In genomic region chr1:111199881-111200801, GRCh38 we compare ENCODE assay signal across 8 cellular contexts. TPM values are rescaled to one million over a fixed set of nuclear protein-coding genes. Genes with fewer than 3 reads are reported as not detected.
DNase-seq lines count a peak whose midpoint lies in the region; ATAC-seq and TF ChIP-seq lines count a peak whose summit lies in the region.

DENND2D (minus strand) TSS chr1:111200646; CDS start chr1:111200459, 187 bp downstream.

- H2AFZ ChIP-seq in OCI-LY1 (ENCODE audit: low read length) = no peak within 1 kb of the TSS

- peaks cover 6% of the 10 kb centered on the region; the same call in 1 of the 2 replicates for H3F3A ChIP-seq in OCI-LY1 (ENCODE audit: insufficient read depth, low read length)

- H3K9me3 Mint-ChIP-seq in activated T-helper 2 cell treated with anti-CD3 and anti-CD28 coated beads, Interferon-gamma antibody, Interleukin-2, Interleukin-4, amounts not matched to agents 10 μg/mL and 5 μg/mL and 100 μg/mL, durations not matched to agents 14 hours and 24 hours and 36 hours = no peaks in the 10 kb centered on the region

- intact Hi-C loops in activated T-helper 2 cell treated with anti-CD3 and anti-CD28 coated beads, Interferon-gamma antibody, Interleukin-2, Interleukin-4, amounts not matched to agents 10 μg/mL and 5 μg/mL and 100 μg/mL, durations not matched to agents 14 hours and 24 hours and 36 hours (cut with micrococcal nuclease) = loop anchor here (1.0 to 5.0 kb wide), 4 partner anchors 16 to 557 kb away; partner anchors contain the start of genes DDX20 and KCNA3
- intact Hi-C loops in left lung (cut with DNase I) = no loop called here

- no peaks in the 10 kb centered on the region for H3K27me3 Mint-ChIP-seq in activated T-helper 2 cell treated with anti-CD3 and anti-CD28 coated beads, Interferon-gamma antibody, Interleukin-2, Interleukin-4, amounts not matched to agents 10 μg/mL and 5 μg/mL and 100 μg/mL, durations not matched to agents 14 hours and 24 hours and 36 hours (ENCODE audit: low read depth)

- ATAC-seq in left lung (peak; percentile 43), HG02884 (IDR thresholded peaks at IDR 0.05; ENCODE audit: unreplicated experiment) (no peak), HG02610 (IDR thresholded peaks at IDR 0.05; ENCODE audit: unreplicated experiment) (no peak), GM19324 (IDR thresholded peaks at IDR 0.05; ENCODE audit: low FRiP score, unreplicated experiment) (no peak), foreskin keratinocyte (no peak)

- peaks cover 10% of the 10 kb centered on the region; the same call in 1 of the 2 replicates for H3K79me2 ChIP-seq in OCI-LY1 (ENCODE audit: insufficient read depth, low read length)

- H3K27ac Mint-ChIP-seq in activated T-helper 2 cell treated with anti-CD3 and anti-CD28 coated beads, Interferon-gamma antibody, Interleukin-2, Interleukin-4, amounts not matched to agents 10 μg/mL and 5 μg/mL and 100 μg/mL, durations not matched to agents 14 hours and 24 hours and 36 hours = peak within 1 kb of the TSS; percentile 97

- peak within 1 kb of the TSS; percentile 89 for H3K27ac ChIP-seq in OCI-LY1 (ENCODE audit: low read depth, low read length, poor library complexity, severe bottlenecking)
- H3K27ac ChIP-seq in left lung = peak within 1 kb of the TSS; percentile 80 to 93
- no peak within 1 kb of the TSS for H3K27ac ChIP-seq in foreskin keratinocyte

- peak within 1 kb of the TSS; percentile 87 for H3K4me2 ChIP-seq in OCI-LY1 (ENCODE audit: low read length)

- H3K4me3 Mint-ChIP-seq in activated T-helper 2 cell treated with anti-CD3 and anti-CD28 coated beads, Interferon-gamma antibody, Interleukin-2, Interleukin-4, amounts not matched to agents 10 μg/mL and 5 μg/mL and 100 μg/mL, durations not matched to agents 14 hours and 24 hours and 36 hours (ENCODE audit: low read depth) = peak within 1 kb of the TSS; percentile 98

- H3K9me3 ChIP-seq in OCI-LY1 (ENCODE audit: low read length) (no peaks in the 10 kb centered on the region), left lung (no peaks in the 10 kb centered on the region)

- no peak for TF ChIP-seq CTCF in OCI-LY1 (IDR thresholded peaks at IDR 0.05; ENCODE audit: low read length)
- TF ChIP-seq CTCF in left lung (IDR thresholded peaks at IDR 0.05) = no peak
- no peak for TF ChIP-seq CTCF in foreskin keratinocyte (conservative IDR thresholded peaks at IDR 0.05)

- no peak within 1 kb of the TSS for H3K4me3 ChIP-seq in OCI-LY1 (ENCODE audit: low read depth, low read length, poor library complexity, severe bottlenecking)
- peak within 1 kb of the TSS; percentile 7 to 56 for H3K4me3 ChIP-seq in left lung

- H3K36me3 Mint-ChIP-seq in activated T-helper 2 cell treated with anti-CD3 and anti-CD28 coated beads, Interferon-gamma antibody, Interleukin-2, Interleukin-4, amounts not matched to agents 10 μg/mL and 5 μg/mL and 100 μg/mL, durations not matched to agents 14 hours and 24 hours and 36 hours (ENCODE audit: low read depth) = peaks cover 51% of the 10 kb centered on the region

- DNase-seq in activated T-helper 2 cell treated with anti-CD3 and anti-CD28 coated beads, Interferon-gamma antibody, Interleukin-2, Interleukin-4, amounts not matched to agents 10 μg/mL and 5 μg/mL and 100 μg/mL, durations not matched to agents 14 hours and 24 hours and 36 hours (ENCODE audit: low spot score) = peak; percentile 55
- DNase-seq in left lung (peak; percentile 86), foreskin keratinocyte (no peak)
- peak; percentile 43 for DNase-seq in stimulated activated CD8-positive, alpha-beta memory T cell treated with anti-CD3 and anti-CD28 coated beads, Interleukin-12 subunit alpha, Interleukin-12 subunit beta, amount 100 ng/mL, for 24 hours (ENCODE audit: extremely low read depth)

- H3K4me1 Mint-ChIP-seq in activated T-helper 2 cell treated with anti-CD3 and anti-CD28 coated beads, Interferon-gamma antibody, Interleukin-2, Interleukin-4, amounts not matched to agents 10 μg/mL and 5 μg/mL and 100 μg/mL, durations not matched to agents 14 hours and 24 hours and 36 hours (ENCODE audit: low read depth) = peaks cover 70% of the 10 kb centered on the region

- peaks cover 76% of the 10 kb centered on the region for H3K4me1 ChIP-seq in OCI-LY1 (ENCODE audit: insufficient read depth, low read length, severe bottlenecking)
- H3K4me1 ChIP-seq in left lung = peaks cover 27 to 91% of the 10 kb centered on the region in 2 donors
- peaks cover 8% of the 10 kb centered on the region for H3K4me1 ChIP-seq in foreskin keratinocyte

- H3K9me2 ChIP-seq in OCI-LY1 (ENCODE audit: low read depth, low read length) = no peaks in the 10 kb centered on the region

- H3K36me3 ChIP-seq in OCI-LY1 (ENCODE audit: insufficient read depth, low read length) (peaks cover 73% of the 10 kb centered on the region), left lung (peaks cover 0 to 38% of the 10 kb centered on the region in 2 donors)

- H3K27me3 ChIP-seq in OCI-LY1 (ENCODE audit: insufficient read depth, low read length) = no peaks in the 10 kb centered on the region
- H3K27me3 ChIP-seq in left lung = no peaks in the 10 kb centered on the region
- no peaks in the 10 kb centered on the region for H3K27me3 ChIP-seq in foreskin keratinocyte

- peak within 1 kb of the TSS; percentile 99 for H3K9ac ChIP-seq in OCI-LY1 (ENCODE audit: low read length)

- no peaks in the 10 kb centered on the region for H4K20me1 ChIP-seq in OCI-LY1 (ENCODE audit: insufficient read depth, low read length)

RNA-seq across cellular contexts. Expression of gene DENND2D, which starts in this region (rescaled TPM):
- total RNA-seq in activated T-helper 2 cell treated with anti-CD3 and anti-CD28 coated beads, Interferon-gamma antibody, Interleukin-2, Interleukin-4, amounts not matched to agents 10 μg/mL and 5 μg/mL and 100 μg/mL, durations not matched to agents 14 hours and 24 hours and 36 hours = 139 and 143 TPM in 2 replicates
- total RNA-seq in left lung = 10 to 100 TPM; 56.6 to 78.8 TPM
- 13.3 and 17.2 TPM in 2 replicates for total RNA-seq in foreskin keratinocyte
- 9.7 and 12.7 TPM in 2 replicates for polyA plus RNA-seq in foreskin keratinocyte

Comparison
In these comparisons a context has a peak if more than half of its experiments do, and no peak if none do; other contexts are left out.
1. DNase-seq: peak in activated T-helper 2 cell treated with anti-CD3 and anti-CD28 coated beads, Interferon-gamma antibody, Interleukin-2, Interleukin-4, amounts not matched to agents 10 μg/mL and 5 μg/mL and 100 μg/mL, durations not matched to agents 14 hours and 24 hours and 36 hours (single experiment), left lung (2 of 2) and stimulated activated CD8-positive, alpha-beta memory T cell treated with anti-CD3 and anti-CD28 coated beads, Interleukin-12 subunit alpha, Interleukin-12 subunit beta, amount 100 ng/mL, for 24 hours (single experiment); none in foreskin keratinocyte (0 of 2).